ENCODE assay signal across 8 cellular contexts in genomic region chr1:88983791-88984552, GRCh38. TPM values are rescaled to one million over a fixed set of nuclear protein-coding genes. Genes with fewer than 3 reads are reported as not detected.
DNase-seq lines count a peak whose midpoint lies in the region; ATAC-seq, FAIRE-seq and TF ChIP-seq lines count a peak whose summit lies in the region.

No MANE protein-coding gene starts in this region.

- H3K27ac Mint-ChIP-seq in CD4-positive, alpha-beta memory T cell: peak overlapping the region; percentile 17 to 90 (median 85)
- H3K27ac Mint-ChIP-seq in activated CD4-positive, alpha-beta memory T cell treated with anti-CD3 and anti-CD28 coated beads, Interleukin-2, amount 10 ng/mL, durations not matched to agents 7 days and 5 days: peak overlapping the region; percentile 65

- FAIRE-seq in GM19239 (lab: Jason Lieb, UNC): peak; percentile 44

- CTCF ChIA-PET in CD4-positive, alpha-beta memory T cell (lab: Charles Lee; ENCODE audit: partially characterized antibody): interaction anchor here (0.7 to 3.6 kb wide), 61 partner anchors 8 to 715 kb away, joined by 3 to 71 read pairs (median 4); partner anchors contain the start of genes GBP1, GBP2, GBP3 and GBP4
- CTCF ChIA-PET in activated CD4-positive, alpha-beta memory T cell treated with anti-CD3 and anti-CD28 coated beads, Interleukin-2, amount 10 ng/mL, durations not matched to agents 7 days and 5 days (lab: Charles Lee): interaction anchor here (0.7 to 3.0 kb wide), 38 partner anchors 11 to 779 kb away, joined by 3 to 70 read pairs (median 4); partner anchors contain the start of genes GBP1, GBP4, GBP5 and GBP6

- no peaks in the 10 kb centered on the region for H3K9me3 ChIP-seq in CD4-positive, alpha-beta memory T cell (ENCODE audit: control insufficient read depth in 1 of 2, low read length in 2 of 2)
- H3K9me3 ChIP-seq in osteoblast (ENCODE audit: low read depth, low read length) (no peaks in the 10 kb centered on the region), MG63 (no peaks in the 10 kb centered on the region)

- POLR2A ChIA-PET in CD4-positive, alpha-beta memory T cell (lab: Charles Lee; ENCODE audit: partially characterized antibody): interaction anchor here (0.6 to 1.4 kb wide), 7 partner anchors 10 to 800 kb away, joined by 3 to 8 read pairs (median 3); partner anchors contain the start of genes GBP2 and GBP5
- POLR2A ChIA-PET in activated CD4-positive, alpha-beta memory T cell treated with anti-CD3 and anti-CD28 coated beads, Interleukin-2, amount 10 ng/mL, durations not matched to agents 7 days and 5 days (lab: Charles Lee): interaction anchor here (0.6 to 2.3 kb wide), 11 partner anchors 51 to 297 kb away, joined by 3 to 10 read pairs (median 5); partner anchors contain the start of genes GBP1, GBP4, GBP5 and GTF2B

- TF ChIP-seq CTCF in fibroblast of mammary gland (conservative IDR thresholded peaks at IDR 0.05; ENCODE audit: control insufficient read depth, insufficient read depth, low read depth, low read length) (peak; percentile 69), osteoblast (IDR thresholded peaks at IDR 0.05; ENCODE audit: extremely low read depth, low read depth, low read length) (peak; percentile 64)

- no peaks in the 10 kb centered on the region for H3K9me3 Mint-ChIP-seq in CD4-positive, alpha-beta memory T cell
- H3K9me3 Mint-ChIP-seq in activated CD4-positive, alpha-beta memory T cell treated with anti-CD3 and anti-CD28 coated beads, Interleukin-2, amount 10 ng/mL, durations not matched to agents 7 days and 5 days: peaks cover 2% of the 10 kb centered on the region

- H4K20me1 ChIP-seq in osteoblast (ENCODE audit: insufficient read depth, low read length): peaks cover 5% of the 10 kb centered on the region

- H3K27ac ChIP-seq in CD4-positive, alpha-beta memory T cell (ENCODE audit: low read depth, low read length): peak overlapping the region; percentile 27
- peak overlapping the region; percentile 82 for H3K27ac ChIP-seq in osteoblast (ENCODE audit: low read depth, low read length)

- DNase-seq in CD4-positive, alpha-beta memory T cell: peak; percentile 63 to 73 (median 69)
- DNase-seq in GM19239 (ENCODE audit: insufficient read length, low spot score): no peak
- DNase-seq in NCI-H2196 (lab: John Stamatoyannopoulos, UW; ENCODE audit: unreplicated experiment): peak; percentile 70
- DNase-seq in activated CD4-positive, alpha-beta memory T cell treated with anti-CD3 and anti-CD28 coated beads, Interleukin-2, amount 10 ng/mL, durations not matched to agents 7 days and 5 days: peak; percentile 32
- peak; percentile 73 for DNase-seq in fibroblast of mammary gland (ENCODE audit: low read depth)
- no peak for DNase-seq in osteoblast (ENCODE audit: insufficient read length, low spot score, missing footprints)
- DNase-seq in MG63: no peak

- peak overlapping the region; percentile 8 to 85 (median 64) for H3K4me3 Mint-ChIP-seq in CD4-positive, alpha-beta memory T cell
- peak overlapping the region; percentile 61 for H3K4me3 Mint-ChIP-seq in activated CD4-positive, alpha-beta memory T cell treated with anti-CD3 and anti-CD28 coated beads, Interleukin-2, amount 10 ng/mL, durations not matched to agents 7 days and 5 days

- peaks cover 70% of the 10 kb centered on the region for H3K79me2 ChIP-seq in osteoblast (ENCODE audit: insufficient read depth, low read length)

- peak overlapping the region; percentile 58 for H3K4me2 ChIP-seq in osteoblast (ENCODE audit: insufficient read depth, low read length)

- H2AFZ ChIP-seq in osteoblast (ENCODE audit: low read length): no peak overlapping the region

- peaks cover 28 to 73% of the 10 kb centered on the region in 2 donors for H3K36me3 Mint-ChIP-seq in CD4-positive, alpha-beta memory T cell
- peaks cover 87% of the 10 kb centered on the region for H3K36me3 Mint-ChIP-seq in activated CD4-positive, alpha-beta memory T cell treated with anti-CD3 and anti-CD28 coated beads, Interleukin-2, amount 10 ng/mL, durations not matched to agents 7 days and 5 days (ENCODE audit: low read depth)

- no peak overlapping the region for H3K4me3 ChIP-seq in CD4-positive, alpha-beta memory T cell (ENCODE audit: low read length in 2 of 2)
- H3K4me3 ChIP-seq in fibroblast of mammary gland (ENCODE audit: control insufficient read depth, low read depth, low read length) (no peak overlapping the region), osteoblast (ENCODE audit: insufficient read depth, low read length) (no peak overlapping the region), MG63 (no peak overlapping the region)

- intact Hi-C loops in CD4-positive, alpha-beta memory T cell (cut with micrococcal nuclease): loop anchor here (1.0 kb wide), 3 partner anchors 14 to 471 kb away; no protein-coding TSS in a partner anchor

- peaks cover 43 to 82% (median 60%) of the 10 kb centered on the region in 4 donors for H3K4me1 Mint-ChIP-seq in CD4-positive, alpha-beta memory T cell
- H3K4me1 Mint-ChIP-seq in activated CD4-positive, alpha-beta memory T cell treated with anti-CD3 and anti-CD28 coated beads, Interleukin-2, amount 10 ng/mL, durations not matched to agents 7 days and 5 days: peaks cover 83% of the 10 kb centered on the region

- no peaks in the 10 kb centered on the region for H3K27me3 ChIP-seq in CD4-positive, alpha-beta memory T cell (ENCODE audit: insufficient read depth, low read length)
- no peaks in the 10 kb centered on the region for H3K27me3 ChIP-seq in osteoblast (ENCODE audit: insufficient read depth, low read length)
- no peaks in the 10 kb centered on the region for H3K27me3 ChIP-seq in MG63

- no peak for ATAC-seq in HG02870 (IDR thresholded peaks at IDR 0.05; ENCODE audit: unreplicated experiment)

- H3K36me3 ChIP-seq in CD4-positive, alpha-beta memory T cell (ENCODE audit: insufficient read depth, low read length): peaks cover 5% of the 10 kb centered on the region
- H3K36me3 ChIP-seq in osteoblast (ENCODE audit: insufficient read depth, low read length) (peaks cover 21% of the 10 kb centered on the region), MG63 (peaks cover 17% of the 10 kb centered on the region)

- no peaks in the 10 kb centered on the region for H3K27me3 Mint-ChIP-seq in CD4-positive, alpha-beta memory T cell
- no peaks in the 10 kb centered on the region for H3K27me3 Mint-ChIP-seq in activated CD4-positive, alpha-beta memory T cell treated with anti-CD3 and anti-CD28 coated beads, Interleukin-2, amount 10 ng/mL, durations not matched to agents 7 days and 5 days

- peaks cover 54% of the 10 kb centered on the region for H3K4me1 ChIP-seq in CD4-positive, alpha-beta memory T cell (ENCODE audit: insufficient read depth, low read length)
- H3K4me1 ChIP-seq in osteoblast (ENCODE audit: insufficient read depth, low read length): peaks cover 38% of the 10 kb centered on the region

RNA-seq across cellular contexts. Expression of gene KYAT3, which starts 8.5 kb away (rescaled TPM):
- 10 to 100 TPM; 30.6 to 30.7 TPM for total RNA-seq in CD4-positive, alpha-beta memory T cell
- polyA plus RNA-seq in CD4-positive, alpha-beta memory T cell: 10 to 100 TPM; 23.1 to 30.8 TPM
- total RNA-seq in activated CD4-positive, alpha-beta memory T cell treated with anti-CD3 and anti-CD28 coated beads, Interleukin-2, amount 10 ng/mL, durations not matched to agents 7 days and 5 days: 10 to 100 TPM; 43.7 to 44.0 TPM
- 44.8 and 53.9 TPM in 2 replicates for total RNA-seq in osteoblast
- 5.8 and 5.9 TPM in 2 replicates for total RNA-seq in MG63 (2014; rRNA removed; shearing (Covaris generic); ENCODE audit: low replicate concordance)

RNA-seq across cellular contexts. Expression of gene RBMXL1, which starts 8.5 kb away (rescaled TPM):
- 10 to 100 TPM; 24.7 to 25.1 TPM for total RNA-seq in CD4-positive, alpha-beta memory T cell
- polyA plus RNA-seq in CD4-positive, alpha-beta memory T cell: 10 to 100 TPM in 1 of 2 donors, 1 to 10 TPM in 1; 5.3 to 12.0 TPM
- 10 to 100 TPM; 20.3 to 20.9 TPM for total RNA-seq in activated CD4-positive, alpha-beta memory T cell treated with anti-CD3 and anti-CD28 coated beads, Interleukin-2, amount 10 ng/mL, durations not matched to agents 7 days and 5 days
- total RNA-seq in osteoblast: 11.5 and 13.4 TPM in 2 replicates
- total RNA-seq in MG63 (2014; rRNA removed; shearing (Covaris generic); ENCODE audit: low replicate concordance): 8.0 and 11.9 TPM in 2 replicates

RNA-seq across cellular contexts. Expression of gene GBP3, which starts 38.7 kb away (rescaled TPM):
- 10 to 100 TPM; 51.8 to 54.1 TPM for total RNA-seq in CD4-positive, alpha-beta memory T cell
- 10 to 100 TPM in 1 of 2 donors, 1 to 10 TPM in 1; 6.4 to 10.2 TPM for polyA plus RNA-seq in CD4-positive, alpha-beta memory T cell
- 10 to 100 TPM; 33.6 to 34.4 TPM for total RNA-seq in activated CD4-positive, alpha-beta memory T cell treated with anti-CD3 and anti-CD28 coated beads, Interleukin-2, amount 10 ng/mL, durations not matched to agents 7 days and 5 days
- total RNA-seq in osteoblast: 22.4 and 39.1 TPM in 2 replicates
- total RNA-seq in MG63 (2014; rRNA removed; shearing (Covaris generic); ENCODE audit: low replicate concordance): 18.5 and 25.0 TPM in 2 replicates

Comparison
In these comparisons a context has a peak if more than half of its experiments do, and no peak if none do; other contexts are left out.
1. DNase-seq: peak in CD4-positive, alpha-beta memory T cell (5 of 5), NCI-H2196 (single experiment), activated CD4-positive, alpha-beta memory T cell treated with anti-CD3 and anti-CD28 coated beads, Interleukin-2, amount 10 ng/mL, durations not matched to agents 7 days and 5 days (single experiment) and fibroblast of mammary gland (single experiment); none in GM19239 (single experiment), osteoblast (single experiment) and MG63 (single experiment).